ENCODE assay signal across 8 cellular contexts in the genomic region with DNA sequence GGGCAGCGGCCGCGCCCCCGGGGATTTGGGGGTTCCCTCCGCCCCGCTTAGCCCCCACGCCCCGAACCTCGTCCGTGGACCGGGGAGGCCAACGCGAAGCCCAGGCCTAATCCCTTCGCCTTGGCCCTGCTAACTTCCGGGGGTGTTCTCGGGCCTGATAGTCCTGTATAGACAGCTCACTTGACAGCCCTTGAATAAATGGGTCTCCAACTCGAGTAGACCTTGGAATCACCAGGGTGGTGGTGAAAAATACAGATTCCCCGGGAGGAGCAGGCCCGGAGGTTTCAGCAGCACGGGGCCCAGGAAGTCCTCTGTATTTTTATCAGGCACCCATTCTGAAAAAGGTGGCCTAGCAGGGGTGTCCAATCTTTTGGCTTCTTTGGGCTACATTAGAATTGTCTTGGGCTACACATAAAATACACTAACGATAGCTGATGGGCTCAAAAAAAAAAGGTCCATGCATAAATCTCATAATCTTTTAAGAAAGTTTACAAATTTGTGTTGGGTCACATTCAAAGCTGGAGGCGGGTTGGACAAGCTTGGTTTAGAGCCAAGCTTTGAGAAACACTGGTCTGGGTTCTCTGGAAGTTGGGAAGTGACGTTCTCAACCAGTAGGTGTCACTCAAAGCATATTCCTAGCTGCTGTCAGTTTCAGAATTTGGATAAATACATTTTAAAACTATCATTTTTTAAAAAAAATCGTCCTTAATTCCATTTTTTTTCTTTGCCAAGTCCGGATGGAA.
DNase-seq lines count a peak whose midpoint lies in the region; ATAC-seq and TF ChIP-seq lines count a peak whose summit lies in the region.

No MANE protein-coding gene starts in this region.

- H3K4me3 ChIP-seq in GM23338: peak overlapping the region; percentile 66
- peak overlapping the region; percentile 55 to 65 (median 61) for H3K4me3 ChIP-seq in Peyer's patch
- H3K4me3 ChIP-seq in ascending aorta: peak overlapping the region; percentile 63 to 78
- H3K4me3 ChIP-seq in right atrium auricular region: peak overlapping the region; percentile 46 to 62
- peak overlapping the region; percentile 48 to 53 for H3K4me3 ChIP-seq in prostate gland

- peak overlapping the region; percentile 71 for H3K4me2 ChIP-seq in GM23338

- no peaks in the 10 kb centered on the region for H3K9me3 Mint-ChIP-seq in activated CD4-positive, alpha-beta T cell treated with anti-CD3 and anti-CD28 coated beads for 36 hours (ENCODE audit: low read depth)
- H3K9me3 Mint-ChIP-seq in GM23338: no peaks in the 10 kb centered on the region

- H2AFZ ChIP-seq in GM23338: no peak overlapping the region

- H3K9me3 ChIP-seq in Peyer's patch: no peaks in the 10 kb centered on the region
- no peaks in the 10 kb centered on the region for H3K9me3 ChIP-seq in ascending aorta
- no peaks in the 10 kb centered on the region for H3K9me3 ChIP-seq in right atrium auricular region
- no peaks in the 10 kb centered on the region for H3K9me3 ChIP-seq in prostate gland

- ATAC-seq in activated CD4-positive, alpha-beta T cell treated with anti-CD3 and anti-CD28 coated beads for 36 hours: peak; percentile 60
- ATAC-seq in GM23338: peak; percentile 78

- H3K36me3 ChIP-seq in GM23338 (ENCODE audit: insufficient read depth) (no peaks in the 10 kb centered on the region), Peyer's patch (no peaks in the 10 kb centered on the region), ascending aorta (no peaks in the 10 kb centered on the region), right atrium auricular region (no peaks in the 10 kb centered on the region), prostate gland (no peaks in the 10 kb centered on the region)

- H3K27ac Mint-ChIP-seq in activated CD4-positive, alpha-beta T cell treated with anti-CD3 and anti-CD28 coated beads for 36 hours: peak overlapping the region; percentile 80
- H3K27ac Mint-ChIP-seq in GM23338: no peak overlapping the region

- peak; percentile 45 for DNase-seq in activated CD4-positive, alpha-beta T cell treated with anti-CD3 and anti-CD28 coated beads for 36 hours
- no peak for DNase-seq in activated CD4-positive, alpha-beta T cell treated with anti-CD3 and anti-CD28 coated beads for 1 hour
- DNase-seq in GM23338 (ENCODE audit: low spot score) (peak; percentile 75), KG1 (lab: John Stamatoyannopoulos, UW) (peak; percentile 42), Peyer's patch (peak in 2 of 3 donors; percentile 41 to 72), ascending aorta (ENCODE audit: low spot score in 2 of 2) (peak in 1 of 2 donors; percentile 76), right atrium auricular region (ENCODE audit: low spot score) (peak; percentile 75), prostate gland (ENCODE audit: low spot score) (peak; percentile 75)

- H3K9me2 ChIP-seq in GM23338 (ENCODE audit: insufficient read depth): no peaks in the 10 kb centered on the region

- peaks cover 1% of the 10 kb centered on the region for H3K36me3 Mint-ChIP-seq in activated CD4-positive, alpha-beta T cell treated with anti-CD3 and anti-CD28 coated beads for 36 hours (ENCODE audit: low read depth)
- no peaks in the 10 kb centered on the region; the same call in 2 of the 3 replicates for H3K36me3 Mint-ChIP-seq in GM23338 (ENCODE audit: low read depth)

- intact Hi-C loops in activated CD4-positive, alpha-beta T cell treated with anti-CD3 and anti-CD28 coated beads for 36 hours (cut with DNase I, micrococcal nuclease): loop anchor here (1.0 to 5.0 kb wide), 3 partner anchors 20 to 207 kb away; no protein-coding TSS in a partner anchor
- intact Hi-C loops in ascending aorta (cut with DNase I) (loop anchor here (2.0 kb wide), 2 partner anchors 204 to 1156 kb away; no protein-coding TSS in a partner anchor), prostate gland (cut with DNase I) (loop anchor here (5.0 to 10.0 kb wide), 3 partner anchors 114 to 1432 kb away; a partner anchor contains a TSS)

- 3% methylated on average over 24 of the region's 25 CpGs for WGBS in prostate gland

- CTCF ChIA-PET in activated CD4-positive, alpha-beta T cell treated with anti-CD3 and anti-CD28 coated beads for 36 hours (lab: Charles Lee): interaction anchor here (0.8 to 2.8 kb wide), 12 partner anchors 11 to 1470 kb away, joined by 3 to 51 read pairs (median 5); no protein-coding TSS in a partner anchor

- no peaks in the 10 kb centered on the region for H4K20me1 ChIP-seq in GM23338 (replicated peaks; ENCODE audit: insufficient read depth)

- no peaks in the 10 kb centered on the region for H3K79me2 ChIP-seq in GM23338 (replicated peaks; ENCODE audit: insufficient read depth)

- TF ChIP-seq POLR2A in Peyer's patch (IDR thresholded peaks at IDR 0.05): no peak
- no peak for TF ChIP-seq POLR2A in prostate gland (IDR thresholded peaks at IDR 0.05)

- no peaks in the 10 kb centered on the region for H3F3A ChIP-seq in GM23338 (replicated peaks; ENCODE audit: low read depth)

- H3K27me3 Mint-ChIP-seq in activated CD4-positive, alpha-beta T cell treated with anti-CD3 and anti-CD28 coated beads for 36 hours: peaks cover 21% of the 10 kb centered on the region
- H3K27me3 Mint-ChIP-seq in GM23338 (ENCODE audit: insufficient read depth, low read depth, poor library complexity): peaks cover 11% of the 10 kb centered on the region

- H3K4me1 ChIP-seq in GM23338 (ENCODE audit: insufficient read depth): peaks cover 19% of the 10 kb centered on the region
- H3K4me1 ChIP-seq in Peyer's patch: peaks cover 5 to 14% (median 7%) of the 10 kb centered on the region in 4 donors
- peaks cover 4 to 10% of the 10 kb centered on the region in 2 donors for H3K4me1 ChIP-seq in ascending aorta
- H3K4me1 ChIP-seq in right atrium auricular region: peaks cover 0 to 23% of the 10 kb centered on the region in 2 donors
- H3K4me1 ChIP-seq in prostate gland (replicated peaks): peaks cover 2% of the 10 kb centered on the region

- H3K4me3 Mint-ChIP-seq in activated CD4-positive, alpha-beta T cell treated with anti-CD3 and anti-CD28 coated beads for 36 hours: peak overlapping the region; percentile 78
- H3K4me3 Mint-ChIP-seq in GM23338: peak overlapping the region; percentile 80

- POLR2A ChIA-PET in activated CD4-positive, alpha-beta T cell treated with anti-CD3 and anti-CD28 coated beads for 36 hours (lab: Charles Lee): interaction anchor here (0.7 kb wide), 1 partner anchor 893 kb away, joined by 3 read pairs; no protein-coding TSS in a partner anchor

- H3K27me3 ChIP-seq in GM23338 (ENCODE audit: insufficient read depth) (peaks cover 23% of the 10 kb centered on the region), Peyer's patch (no peaks in the 10 kb centered on the region), ascending aorta (no peaks in the 10 kb centered on the region), right atrium auricular region (no peaks in the 10 kb centered on the region), prostate gland (replicated peaks; ENCODE audit: insufficient read depth) (no peaks in the 10 kb centered on the region)

- H3K27ac ChIP-seq in GM23338 (ENCODE audit: low read depth) (no peak overlapping the region), Peyer's patch (peak overlapping the region; percentile 82 to 96 (median 92)), ascending aorta (peak overlapping the region; percentile 100), right atrium auricular region (peak overlapping the region; percentile 96 to 98), prostate gland (peak overlapping the region; percentile 95 to 96)

- TF ChIP-seq CTCF in GM23338 (conservative IDR thresholded peaks at IDR 0.05; ENCODE audit: low read depth in 2 of 2) (peak; percentile 74 to 81), Peyer's patch (IDR thresholded peaks at IDR 0.05) (peak; percentile 52 to 83 (median 72)), ascending aorta (IDR thresholded peaks at IDR 0.05) (peak; percentile 56 to 70 (median 63)), right atrium auricular region (IDR thresholded peaks at IDR 0.05) (peak; percentile 33 to 80), prostate gland (IDR thresholded peaks at IDR 0.05) (peak; percentile 53 to 80 (median 67))

- H3K4me1 Mint-ChIP-seq in activated CD4-positive, alpha-beta T cell treated with anti-CD3 and anti-CD28 coated beads for 36 hours: peaks cover 12% of the 10 kb centered on the region
- peaks cover 33% of the 10 kb centered on the region for H3K4me1 Mint-ChIP-seq in GM23338

TF ChIP-seq in GM23338, 12 proteins besides CTCF, POLR2A, EP300 and RAD21:
- TF ChIP-seq ZNF114 (CRISPR knock-in tag; IDR thresholded peaks at IDR 0.05): no peak
- TF ChIP-seq STAT1 (IDR thresholded peaks at IDR 0.05; ENCODE audit: unreplicated experiment): no peak
